ENCODE assay signal across 11 cellular contexts in genomic region chr9:116337015-116337414, GRCh38.
DNase-seq lines count a peak whose midpoint lies in the region; ATAC-seq and TF ChIP-seq lines count a peak whose summit lies in the region.
"Had no signal": no experiment of that assay in that cellular context is flagged by ENCODE, and none has a peak within 500 bp of the region (broad histone marks: within the 10 kb centered on the region; RNA-seq: fewer than 3 reads in every experiment).

No MANE protein-coding gene starts in this region.

- peak overlapping the region; percentile 69 for H3K27ac ChIP-seq in mesenchymal stem cell (ENCODE audit: low read length, poor library complexity, severe bottlenecking)

- H3K18ac ChIP-seq in mesenchymal stem cell (ENCODE audit: low read depth in 1 of 2, low read length in 2 of 2) = no peak overlapping the region

- H3K4me1 ChIP-seq in mesenchymal stem cell (ENCODE audit: control insufficient read depth, insufficient read depth, low read depth, low read length) = peaks cover 4% of the 10 kb centered on the region

- no peak overlapping the region for H2AK5ac ChIP-seq in mesenchymal stem cell (ENCODE audit: low read length, severe bottlenecking)

- no peaks in the 10 kb centered on the region for H3K27me3 ChIP-seq in mesenchymal stem cell (ENCODE audit: control insufficient read depth in 1 of 2, insufficient read depth in 1 of 2, low read length in 2 of 2)

- H3K4me3 Mint-ChIP-seq in activated T-cell treated with anti-CD3 and anti-CD28 coated beads, Interleukin-2, amount 50 U/mL, for 24 hours = no peak overlapping the region
- no peak overlapping the region for H3K4me3 Mint-ChIP-seq in activated CD8-positive, alpha-beta T cell treated with anti-CD3 and anti-CD28 coated beads, Interleukin-2, amount 10 ng/mL, durations not matched to agents 7 days and 5 days
- H3K4me3 Mint-ChIP-seq: activated naive CD8-positive, alpha-beta T cell; nephron had no signal

- no peaks in the 10 kb centered on the region for H3K79me1 ChIP-seq in mesenchymal stem cell (replicated peaks; ENCODE audit: low read length, poor library complexity, severe bottlenecking)

- H4K91ac ChIP-seq in mesenchymal stem cell (ENCODE audit: low read length) = no peak overlapping the region

- H3K9me3 ChIP-seq in mesenchymal stem cell (ENCODE audit: control insufficient read depth, low read length) = no peaks in the 10 kb centered on the region

- no peak for ATAC-seq in activated CD8-positive, alpha-beta T cell treated with anti-CD3 and anti-CD28 coated beads, Interleukin-2, amount 10 ng/mL, durations not matched to agents 7 days and 5 days

- peaks cover 23 to 94% of the 10 kb centered on the region in 2 experiments for H3K36me3 ChIP-seq in mesenchymal stem cell (ENCODE audit: control insufficient read depth in 1 of 2, insufficient read depth in 2 of 2, low read depth in 1 of 2, low read length in 2 of 2)

- peak overlapping the region in 1 of 2 experiments; percentile 8 for H2BK12ac ChIP-seq in mesenchymal stem cell (ENCODE audit: low read length in 2 of 2)

- H3K4me1 Mint-ChIP-seq in activated T-cell treated with anti-CD3 and anti-CD28 coated beads, Interleukin-2, amount 50 U/mL, for 24 hours (ENCODE audit: low read depth) = no peaks in the 10 kb centered on the region
- no peaks in the 10 kb centered on the region for H3K4me1 Mint-ChIP-seq in activated CD8-positive, alpha-beta T cell treated with anti-CD3 and anti-CD28 coated beads, Interleukin-2, amount 10 ng/mL, durations not matched to agents 7 days and 5 days (ENCODE audit: low read depth)

- no peak overlapping the region for H4K8ac ChIP-seq in mesenchymal stem cell (ENCODE audit: low read length)

- H3K9me3 Mint-ChIP-seq in activated T-cell treated with anti-CD3 and anti-CD28 coated beads, Interleukin-2, amount 50 U/mL, for 24 hours = no peaks in the 10 kb centered on the region
- no peaks in the 10 kb centered on the region for H3K9me3 Mint-ChIP-seq in activated CD8-positive, alpha-beta T cell treated with anti-CD3 and anti-CD28 coated beads, Interleukin-2, amount 10 ng/mL, durations not matched to agents 7 days and 5 days (ENCODE audit: insufficient read depth)
- H3K9me3 Mint-ChIP-seq: nephron had no signal

- no peak overlapping the region for H3K4me3 ChIP-seq in choroid plexus epithelial cell (ENCODE audit: low read depth, low read length)
- H3K4me3 ChIP-seq in mesenchymal stem cell (ENCODE audit: insufficient read depth in 1 of 2, low read depth in 1 of 2, low read length in 2 of 2) = no peak overlapping the region

- peaks cover 11% of the 10 kb centered on the region for H3K27me3 Mint-ChIP-seq in activated T-cell treated with anti-CD3 and anti-CD28 coated beads, Interleukin-2, amount 50 U/mL, for 24 hours
- no peaks in the 10 kb centered on the region for H3K27me3 Mint-ChIP-seq in activated CD8-positive, alpha-beta T cell treated with anti-CD3 and anti-CD28 coated beads, Interleukin-2, amount 10 ng/mL, durations not matched to agents 7 days and 5 days (ENCODE audit: low read depth)

- CTCF ChIA-PET in activated CD8-positive, alpha-beta T cell treated with anti-CD3 and anti-CD28 coated beads, Interleukin-2, amount 10 ng/mL, durations not matched to agents 7 days and 5 days (lab: Charles Lee) = no interaction called here

- no peak overlapping the region for H3K23ac ChIP-seq in mesenchymal stem cell (ENCODE audit: low read length in 2 of 2)

- TF ChIP-seq CTCF in choroid plexus epithelial cell (conservative IDR thresholded peaks at IDR 0.05; ENCODE audit: low read depth, low read length) = peak; percentile 15

- DNase-seq in DMS79 (lab: John Stamatoyannopoulos, UW) (peak; percentile 15), M059J (ENCODE audit: low read depth) (peak; percentile 46), choroid plexus epithelial cell (ENCODE audit: low read depth) (peak; percentile 75), mesenchymal stem cell (peak; percentile 59), NCI-H2107 treated with DMSO at 0.1 percent for 48 hours (lab: John Stamatoyannopoulos, UW; ENCODE audit: unreplicated experiment) (no peak), DMS114 treated with DMSO at 0.1 percent for 48 hours (lab: John Stamatoyannopoulos, UW; ENCODE audit: unreplicated experiment) (no peak)
- no peak for DNase-seq in activated T-cell treated with anti-CD3 and anti-CD28 coated beads, Interleukin-2, amount 50 U/mL, for 24 hours
- DNase-seq in activated CD8-positive, alpha-beta T cell treated with anti-CD3 and anti-CD28 coated beads, Interleukin-2, amount 10 ng/mL, durations not matched to agents 7 days and 5 days = no peak
- DNase-seq: stimulated activated naive CD4-positive, alpha-beta T cell treated with Interleukin-2 at 50 U/mL for 16 hours had no signal

- peak overlapping the region; percentile 22 for H3K9ac ChIP-seq in mesenchymal stem cell (ENCODE audit: low read length)

- POLR2A ChIA-PET in activated CD8-positive, alpha-beta T cell treated with anti-CD3 and anti-CD28 coated beads, Interleukin-2, amount 10 ng/mL, durations not matched to agents 7 days and 5 days (lab: Charles Lee) = no interaction called here

- no peak overlapping the region for H2AFZ ChIP-seq in mesenchymal stem cell (ENCODE audit: low read depth, low read length)

- H3K36me3 Mint-ChIP-seq in activated T-cell treated with anti-CD3 and anti-CD28 coated beads, Interleukin-2, amount 50 U/mL, for 24 hours (ENCODE audit: low read depth) = no peaks in the 10 kb centered on the region
- H3K36me3 Mint-ChIP-seq in activated CD8-positive, alpha-beta T cell treated with anti-CD3 and anti-CD28 coated beads, Interleukin-2, amount 10 ng/mL, durations not matched to agents 7 days and 5 days (ENCODE audit: low read depth) = no peaks in the 10 kb centered on the region
- H3K36me3 Mint-ChIP-seq: activated naive CD8-positive, alpha-beta T cell had no signal

- no peak overlapping the region for H3K4ac ChIP-seq in mesenchymal stem cell (ENCODE audit: low read depth in 1 of 2, low read length in 2 of 2)

- H3K14ac ChIP-seq in mesenchymal stem cell (ENCODE audit: low read length in 2 of 2) = no peak overlapping the region

- 27% methylated on average over 2 of the region's 2 CpGs for WGBS in mesenchymal stem cell

- H3K4me2 ChIP-seq in mesenchymal stem cell (ENCODE audit: low read length, poor library complexity, severe bottlenecking) = no peak overlapping the region

- no peak overlapping the region for H2BK5ac ChIP-seq in mesenchymal stem cell (ENCODE audit: low read depth, low read length, poor library complexity, severe bottlenecking)

- H2BK120ac ChIP-seq in mesenchymal stem cell (ENCODE audit: low read depth, low read length) = no peak overlapping the region

- H3K27ac Mint-ChIP-seq in activated T-cell treated with anti-CD3 and anti-CD28 coated beads, Interleukin-2, amount 50 U/mL, for 24 hours = no peak overlapping the region
- H3K27ac Mint-ChIP-seq in activated CD8-positive, alpha-beta T cell treated with anti-CD3 and anti-CD28 coated beads, Interleukin-2, amount 10 ng/mL, durations not matched to agents 7 days and 5 days = no peak overlapping the region
- H3K27ac Mint-ChIP-seq: activated naive CD8-positive, alpha-beta T cell had no signal

- H2BK15ac ChIP-seq in mesenchymal stem cell (ENCODE audit: low read depth, poor library complexity, severe bottlenecking) = no peak overlapping the region

Comparison
In these comparisons a context has a peak if more than half of its experiments do, and no peak if none do; other contexts are left out.
1. DNase-seq: peak in DMS79 (single experiment), M059J (single experiment), choroid plexus epithelial cell (single experiment) and mesenchymal stem cell (single experiment); none in activated T-cell treated with anti-CD3 and anti-CD28 coated beads, Interleukin-2, amount 50 U/mL, for 24 hours (single experiment), NCI-H2107 treated with DMSO at 0.1 percent for 48 hours (single experiment), DMS114 treated with DMSO at 0.1 percent for 48 hours (single experiment) and activated CD8-positive, alpha-beta T cell treated with anti-CD3 and anti-CD28 coated beads, Interleukin-2, amount 10 ng/mL, durations not matched to agents 7 days and 5 days (single experiment).